Comparison of ENCODE assay signal across 8 cellular contexts in genomic region chr19:45428385-45429231, GRCh38. TPM values are rescaled to one million over a fixed set of nuclear protein-coding genes. Genes with fewer than 3 reads are reported as not detected.
DNase-seq lines count a peak whose midpoint lies in the region; ATAC-seq, FAIRE-seq and TF ChIP-seq lines count a peak whose summit lies in the region.

No MANE protein-coding gene starts in this region.

- H3K9ac ChIP-seq in HUES48 (ENCODE audit: low read depth, low read length) (peak overlapping the region; percentile 26; the same call in 1 of the 2 replicates), skeletal muscle tissue (ENCODE audit: low read depth in 1 of 3, low read length in 3 of 3) (peak overlapping the region; percentile 83 to 89 (median 85))

- H3K27me3 ChIP-seq in HUES48 (ENCODE audit: control insufficient read depth, insufficient read depth, low read length) = no peaks in the 10 kb centered on the region; the same call in 1 of the 2 replicates
- H3K27me3 ChIP-seq in adrenal gland = no peaks in the 10 kb centered on the region
- no peaks in the 10 kb centered on the region for H3K27me3 ChIP-seq in skeletal muscle tissue (ENCODE audit: control insufficient read depth in 3 of 3, insufficient read depth in 3 of 3, low read length in 3 of 3)

- TF ChIP-seq CTCF in CD14-positive monocyte (IDR thresholded peaks at IDR 0.05) (peak; percentile 30), adrenal gland (IDR thresholded peaks at IDR 0.05) (peak in 3 of 6 experiments; percentile 26 to 38 (median 28))

- peak; percentile 77 for DNase-seq in CD14-positive monocyte (ENCODE audit: low spot score)
- peak in 3 of 7 donors; percentile 49 to 62 (median 52) for DNase-seq in adrenal gland
- peak; percentile 83 for DNase-seq in hepatic stellate cell (ENCODE audit: low spot score)
- no peak for DNase-seq in HTR-8/SVneo (ENCODE audit: insufficient read length, low spot score)
- no peak for DNase-seq in GM19238 (ENCODE audit: insufficient read length, low spot score)

- TF ChIP-seq POLR2A in adrenal gland (IDR thresholded peaks at IDR 0.05) = no peak

- H3K27ac ChIP-seq in HUES48 (ENCODE audit: low read depth, low read length) (no peak overlapping the region), adrenal gland (peak overlapping the region in 3 of 5 donors; percentile 20 to 80 (median 73)), skeletal muscle tissue (ENCODE audit: low read depth, low read length) (peak overlapping the region; percentile 94)

- H3K36me3 ChIP-seq in HUES48 (ENCODE audit: control insufficient read depth, insufficient read depth, low read length) = no peaks in the 10 kb centered on the region
- no peaks in the 10 kb centered on the region for H3K36me3 ChIP-seq in adrenal gland (replicated peaks in 1 of 2)
- H3K36me3 ChIP-seq in skeletal muscle tissue (ENCODE audit: control insufficient read depth in 3 of 3, insufficient read depth in 3 of 3, low read length in 3 of 3) = no peaks in the 10 kb centered on the region

- peak overlapping the region in 6 of 7 donors; percentile 73 to 89 (median 83) for H3K27ac Mint-ChIP-seq in CD14-positive monocyte

- intact Hi-C loops in CD14-positive monocyte (cut with micrococcal nuclease) (loop anchor here in 1 of 2 donors (2.0 kb wide), 1 partner anchor 14 kb away; no protein-coding TSS in a partner anchor), adrenal gland (cut with DNase I) (no loop called here)

- H3K27me3 Mint-ChIP-seq in CD14-positive monocyte (ENCODE audit: low read depth in 3 of 3) = peaks cover 9 to 18% (median 15%) of the 10 kb centered on the region in 3 donors

- peaks cover 0 to 3% of the 10 kb centered on the region in 2 donors for H3K36me3 Mint-ChIP-seq in CD14-positive monocyte

- H3K4me1 ChIP-seq in HUES48 (ENCODE audit: control insufficient read depth, insufficient read depth, low read length) = peaks cover 12% of the 10 kb centered on the region
- H3K4me1 ChIP-seq in adrenal gland (replicated peaks in 1 of 2) = peaks cover 22 to 36% of the 10 kb centered on the region in 2 donors
- peaks cover 14 to 25% (median 18%) of the 10 kb centered on the region in 3 donors for H3K4me1 ChIP-seq in skeletal muscle tissue (ENCODE audit: control insufficient read depth in 3 of 3, insufficient read depth in 3 of 3, low read length in 3 of 3)

- H3K4me3 Mint-ChIP-seq in CD14-positive monocyte = peak overlapping the region; percentile 75 to 88

- peaks cover 49% of the 10 kb centered on the region for H3K4me1 Mint-ChIP-seq in CD14-positive monocyte

- H3K9me3 ChIP-seq in HUES48 (ENCODE audit: control insufficient read depth, insufficient read depth, low read length) (no peaks in the 10 kb centered on the region), adrenal gland (replicated peaks in 1 of 3) (no peaks in the 10 kb centered on the region), skeletal muscle tissue (ENCODE audit: control insufficient read depth in 3 of 3, low read length in 3 of 3) (no peaks in the 10 kb centered on the region)

- no peak for ATAC-seq in GM19452 (IDR thresholded peaks at IDR 0.05; ENCODE audit: unreplicated experiment)

- peaks cover 0 to 5% (median 0%) of the 10 kb centered on the region in 7 donors for H3K9me3 Mint-ChIP-seq in CD14-positive monocyte

- WGBS in adrenal gland, 4 donors = 2 to 5% (median 3%) methylated on average over 25 to 73 of the region's 73 CpGs

- peak overlapping the region; percentile 68 for H3K4me3 ChIP-seq in HUES48 (ENCODE audit: low read depth, low read length)
- H3K4me3 ChIP-seq in adrenal gland = peak overlapping the region in 1 of 4 donors; percentile 44
- H3K4me3 ChIP-seq in skeletal muscle tissue (ENCODE audit: low read length in 3 of 3) = peak overlapping the region; percentile 74 to 81 (median 75)

- no peak for FAIRE-seq in HTR-8/SVneo (lab: Jason Lieb, UNC)

RNA-seq across cellular contexts. Expression of gene ERCC1, which starts 4.9 kb away (rescaled TPM):
- 10 to 100 TPM; 62.2 to 74.6 TPM for polyA plus RNA-seq in CD14-positive monocyte
- total RNA-seq in adrenal gland = 100 to 1,000 TPM in 2 of 8 donors, 10 to 100 TPM in 6; 63.6 to 107 (median 90.4) TPM
- polyA plus RNA-seq in adrenal gland = 10 to 100 TPM; 62.9 to 89.2 (median 87.0) TPM
- 56.9 TPM for total RNA-seq in skeletal muscle tissue

RNA-seq across cellular contexts. Expression of gene POLR1G, which starts 22.2 kb away (rescaled TPM):
- polyA plus RNA-seq in CD14-positive monocyte (1 to 10 TPM; 1.1 to 1.5 TPM), adrenal gland (10 to 100 TPM in 1 of 3 donors, 1 to 10 TPM in 2; 3.1 to 11.3 (median 9.5) TPM)
- total RNA-seq in adrenal gland (1 to 10 TPM; 3.6 to 9.2 (median 6.7) TPM), skeletal muscle tissue (7.3 TPM)

RNA-seq across cellular contexts. Expression of gene PPP1R13L, which starts 23.7 kb away (rescaled TPM):
- polyA plus RNA-seq in CD14-positive monocyte = under 1 TPM; 0.18 to 0.45 TPM
- 10 to 100 TPM; 11.0 to 55.7 (median 37.1) TPM for total RNA-seq in adrenal gland
- polyA plus RNA-seq in adrenal gland = 10 to 100 TPM; 11.9 to 95.2 (median 35.2) TPM
- not detected for total RNA-seq in skeletal muscle tissue

RNA-seq across cellular contexts. Expression of gene FOSB, which starts 39.2 kb away (rescaled TPM):
- 10 to 100 TPM; 27.3 to 28.2 TPM for polyA plus RNA-seq in CD14-positive monocyte
- total RNA-seq in adrenal gland = 10 to 100 TPM in 1 of 8 donors, 1 to 10 TPM in 7; 1.0 to 21.7 (median 2.8) TPM
- polyA plus RNA-seq in adrenal gland = 10 to 100 TPM in 1 of 3 donors, 1 to 10 TPM in 1, under 1 TPM in 1; 0.95 to 11.1 (median 4.3) TPM
- total RNA-seq in skeletal muscle tissue = 42.8 TPM

RNA-seq across cellular contexts. Expression of gene ERCC2, which starts 58.2 kb away (rescaled TPM):
- polyA plus RNA-seq in CD14-positive monocyte (1 to 10 TPM; 4.0 to 4.4 TPM), adrenal gland (10 to 100 TPM; 19.6 to 53.3 (median 31.3) TPM)
- total RNA-seq in adrenal gland (10 to 100 TPM; 17.1 to 31.9 (median 26.9) TPM), skeletal muscle tissue (7.3 TPM)

Comparison
In these comparisons a context has a peak if more than half of its experiments do, and no peak if none do; other contexts are left out.
1. DNase-seq: peak in CD14-positive monocyte (single experiment) and hepatic stellate cell (single experiment); none in HTR-8/SVneo (single experiment) and GM19238 (single experiment).
2. RNA of gene PPP1R13L, which starts 23.7 kb away (total RNA-seq): 11.0 to 55.7 TPM in adrenal gland; not detected in skeletal muscle tissue (single experiment); every median in the first group is over 10 times any median in the second.